ENCODE assay signal across 3 cellular contexts in genomic region chr2:14638488-14638887, GRCh38.
TF ChIP-seq lines count a peak whose summit lies in the region.

No MANE protein-coding gene starts in this region.

TF ChIP-seq in IMR-90, 13 proteins besides CTCF, POLR2A, EP300 and RAD21:
- TF ChIP-seq SMC3 (IDR thresholded peaks at IDR 0.05; ENCODE audit: low read depth, low read length) = no peak
- TF ChIP-seq CEBPB (IDR thresholded peaks at IDR 0.05; ENCODE audit: low read depth, low read length) = peak; percentile 57; the same call in 1 of the 2 replicates

TF ChIP-seq in K562, 482 proteins besides CTCF, POLR2A, EP300 and RAD21:
- TF ChIP-seq YBX1 (IDR thresholded peaks at IDR 0.05) (no peak), CEBPB (tag; IDR thresholded peaks at IDR 0.05) (peak; percentile 57; the same call in 1 of the 2 replicates), CEBPG (CRISPR knock-in tag; IDR thresholded peaks at IDR 0.05) (no peak), CEBPG (tag; conservative IDR thresholded peaks at IDR 0.05 in 1 of 2, IDR thresholded peaks at IDR 0.05 in 1 of 2) (peak in 1 of 2 experiments; percentile 73; a peak in 2 of 4 replicates)

TF ChIP-seq in neural cell, 6 proteins besides CTCF, POLR2A, EP300 and RAD21:
- TF ChIP-seq TAF1 (IDR thresholded peaks at IDR 0.05; ENCODE audit: low read depth) (no peak), MXI1 (conservative IDR thresholded peaks at IDR 0.05; ENCODE audit: poor library complexity, severe bottlenecking) (no peak), REST (IDR thresholded peaks at IDR 0.05; ENCODE audit: borderline replicate concordance) (no peak), SMC3 (conservative IDR thresholded peaks at IDR 0.05; ENCODE audit: poor library complexity) (no peak), EZH2 (IDR thresholded peaks at IDR 0.05; ENCODE audit: borderline replicate concordance, insufficient read depth, low read length, poor library complexity, severe bottlenecking) (no peak), POLR2AphosphoS5 (IDR thresholded peaks at IDR 0.05) (no peak)
